20 cellular contexts compared by ENCODE assay signal in genomic region chr4:17894421-17894820, GRCh38.
DNase-seq lines count a peak whose midpoint lies in the region; ATAC-seq, FAIRE-seq and TF ChIP-seq lines count a peak whose summit lies in the region.
"Had no signal": no experiment of that assay in that cellular context is flagged by ENCODE, and none has a peak within 500 bp of the region (broad histone marks: within the 10 kb centered on the region; RNA-seq: fewer than 3 reads in every experiment).

No MANE protein-coding gene starts in this region.

- ATAC-seq in SK-N-SH treated with all-trans-retinoic acid at 6 μM for 48 hours: no peak
- ATAC-seq in HG03571 (IDR thresholded peaks at IDR 0.05; ENCODE audit: unreplicated experiment): no peak
- no peak for ATAC-seq in GM19452 (IDR thresholded peaks at IDR 0.05; ENCODE audit: unreplicated experiment)
- ATAC-seq: A549 had no signal

- DNase-seq in NOMO-1 treated with dmso at 0.1 percent for 144 hours (lab: John Stamatoyannopoulos, UW; ENCODE audit: unreplicated experiment): no peak
- DNase-seq: ACHN; AML-193; BE2C; CD4-positive, alpha-beta T cell; CD8-positive, alpha-beta memory T cell; DMS 273 treated with DMSO at 0.1 percent for 48 hours; DMS79; GM23248; H7; HCEC 1CT had no signal

- FAIRE-seq in A204.1 (lab: Jason Lieb, UNC) (peak; percentile 41), islet of Langerhans (lab: Jason Lieb, UNC) (peak; percentile 27)
- FAIRE-seq: A549, D721Med, GM12892, H1 had no signal

TF ChIP-seq in SK-N-SH treated with all-trans-retinoic acid at 6 μM for 48 hours, 23 proteins besides CTCF, POLR2A, EP300 and RAD21:
- peak; percentile 71 for TF ChIP-seq TCF4 (CRISPR knock-in tag; IDR thresholded peaks at IDR 0.05; ENCODE audit: borderline replicate concordance)
- no peak for TF ChIP-seq TSHZ2 (CRISPR knock-in tag; IDR thresholded peaks at IDR 0.05)
- no peak for TF ChIP-seq OSR1 (CRISPR knock-in tag; IDR thresholded peaks at IDR 0.05)
- TF ChIP-seq ARNTL (CRISPR knock-in tag; IDR thresholded peaks at IDR 0.05; ENCODE audit: borderline replicate concordance, low read depth): no peak
TF ChIP-seq in SK-N-SH treated with all-trans-retinoic acid at 6 μM for 48 hours: peak in this region for 1.
